Comparison of ENCODE assay signal across 25 cellular contexts in genomic region chr18:51370996-51371395, GRCh38.
DNase-seq lines count a peak whose midpoint lies in the region; ATAC-seq, FAIRE-seq and TF ChIP-seq lines count a peak whose summit lies in the region.
"Had no signal": no experiment of that assay in that cellular context is flagged by ENCODE, and none has a peak within 500 bp of the region (broad histone marks: within the 10 kb centered on the region; RNA-seq: fewer than 3 reads in every experiment).

No MANE protein-coding gene starts in this region.

- no peaks in the 10 kb centered on the region for H3F3A ChIP-seq in GM23338 (replicated peaks; ENCODE audit: low read depth)

- TF ChIP-seq CTCF in GM23338 (conservative IDR thresholded peaks at IDR 0.05; ENCODE audit: low read depth in 2 of 2) (no peak), K562 (IDR thresholded peaks at IDR 0.05 in 2 of 3, conservative IDR thresholded peaks at IDR 0.05 in 1 of 3; ENCODE audit: insufficient read depth in 2 of 3, low read depth in 1 of 3, low read length in 3 of 3) (no peak), dorsolateral prefrontal cortex (IDR thresholded peaks at IDR 0.05 in 54 of 56, conservative IDR thresholded peaks at IDR 0.05 in 2 of 56; ENCODE audit: low read depth in 1 of 56, partially characterized antibody in 56 of 56) (no peak)

- H2AFZ ChIP-seq in GM23338 = peak overlapping the region; percentile 64; the same call in 1 of the 2 replicates
- no peak overlapping the region for H2AFZ ChIP-seq in K562 (ENCODE audit: low read depth, low read length)
- H2AFZ ChIP-seq: GM23248 had no signal

- TF ChIP-seq RAD21 in K562 (CRISPR knock-in tag; conservative IDR thresholded peaks at IDR 0.05 in 1 of 2, IDR thresholded peaks at IDR 0.05 in 1 of 2) = no peak

- H3K4me1 ChIP-seq in right cardiac atrium (ENCODE audit: control insufficient read depth, insufficient read depth, low read length) (no peaks in the 10 kb centered on the region), GM23338 (ENCODE audit: insufficient read depth) (no peaks in the 10 kb centered on the region), K562 (replicated peaks in 1 of 2; ENCODE audit: control insufficient read depth in 2 of 2, insufficient read depth in 2 of 2, low read length in 2 of 2) (no peaks in the 10 kb centered on the region)
- H3K4me1 ChIP-seq: A549; BE2C; BLaER1 treated with 17β-estradiol and CSF1 and Interleukin-3, amounts not matched to agents 10 nM and 100 nM had no signal

- no peak overlapping the region for H3K4me2 ChIP-seq in GM23338
- H3K4me2 ChIP-seq in K562 (ENCODE audit: insufficient read depth, low read length) = peak overlapping the region; percentile 1; the same call in 1 of the 2 replicates
- H3K4me2 ChIP-seq: A549; BLaER1 treated with 17β-estradiol and CSF1 and Interleukin-3, amounts not matched to agents 10 nM and 100 nM had no signal

- TF ChIP-seq EP300 in K562 (IDR thresholded peaks at IDR 0.05; ENCODE audit: low read length) = no peak

- H3K36me3 Mint-ChIP-seq in GM23338 (ENCODE audit: low read depth) = peaks cover 11% of the 10 kb centered on the region; the same call in 2 of the 3 replicates
- no peaks in the 10 kb centered on the region for H3K36me3 Mint-ChIP-seq in activated CD4-positive, alpha-beta memory T cell treated with anti-CD3 and anti-CD28 coated beads, Interleukin-2, amount 10 ng/mL, durations not matched to agents 7 days and 5 days (ENCODE audit: low read depth)
- H3K36me3 Mint-ChIP-seq: CD14-positive monocyte had no signal

- H3K4me3 ChIP-seq in right cardiac atrium (ENCODE audit: low read length) = no peak overlapping the region
- no peak overlapping the region for H3K4me3 ChIP-seq in GM23338
- no peak overlapping the region for H3K4me3 ChIP-seq in K562
- no peak overlapping the region for H3K4me3 ChIP-seq in dorsolateral prefrontal cortex
- H3K4me3 ChIP-seq: A549; BLaER1 treated with 17β-estradiol and CSF1 and Interleukin-3, amounts not matched to agents 10 nM and 100 nM; GM12878; GM23248 had no signal

- DNase-seq in Right ventricle myocardium superior (no peak), right cardiac atrium (no peak), GM23338 (ENCODE audit: low spot score) (no peak), K562 (ENCODE audit: extremely low read depth in 1 of 4, low spot score in 3 of 4) (peak in 1 of 4 experiments; percentile 8), dorsolateral prefrontal cortex (no peak)
- no peak for DNase-seq in activated CD4-positive, alpha-beta memory T cell treated with anti-CD3 and anti-CD28 coated beads, Interleukin-2, amount 10 ng/mL, durations not matched to agents 7 days and 5 days
- DNase-seq: 8988T; ACHN; AML-193; BE2C; CD4-positive, alpha-beta T cell; CD8-positive, alpha-beta memory T cell; DMS 273 treated with DMSO at 0.1 percent for 48 hours; DMS79; EL; GDM1; GM23248; H9 had no signal

- no peak overlapping the region for H3K9ac ChIP-seq in K562 (ENCODE audit: insufficient read depth in 1 of 2, low read depth in 2 of 2, low read length in 2 of 2)
- H3K9ac ChIP-seq: BLaER1 treated with 17β-estradiol and CSF1 and Interleukin-3, amounts not matched to agents 10 nM and 100 nM; GM23248 had no signal

- ATAC-seq in Right ventricle myocardium superior (ENCODE audit: poor library complexity) (peak; percentile 69), right cardiac atrium (no peak), GM23338 (no peak), K562 (no peak)
- ATAC-seq: A549, GM12878, HCT116 had no signal

- H3K4me3 Mint-ChIP-seq in GM23338 = no peak overlapping the region
- H3K4me3 Mint-ChIP-seq in activated CD4-positive, alpha-beta memory T cell treated with anti-CD3 and anti-CD28 coated beads, Interleukin-2, amount 10 ng/mL, durations not matched to agents 7 days and 5 days = no peak overlapping the region
- H3K4me3 Mint-ChIP-seq: CD14-positive monocyte; CD4-positive, alpha-beta T cell; CD8-positive, alpha-beta memory T cell; H9 had no signal

- no peak for TF ChIP-seq POLR2A in K562 (conservative IDR thresholded peaks at IDR 0.05)

- no peak overlapping the region for H3K27ac Mint-ChIP-seq in GM23338
- H3K27ac Mint-ChIP-seq in activated CD4-positive, alpha-beta memory T cell treated with anti-CD3 and anti-CD28 coated beads, Interleukin-2, amount 10 ng/mL, durations not matched to agents 7 days and 5 days = no peak overlapping the region
- H3K27ac Mint-ChIP-seq: CD14-positive monocyte; CD4-positive, alpha-beta T cell; CD8-positive, alpha-beta memory T cell; H9 had no signal

- no peaks in the 10 kb centered on the region for H3K9me1 ChIP-seq in K562 (ENCODE audit: control insufficient read depth, insufficient read depth, low read length)

- H3K79me2 ChIP-seq in GM23338 (replicated peaks; ENCODE audit: insufficient read depth) (no peaks in the 10 kb centered on the region), K562 (ENCODE audit: control insufficient read depth, insufficient read depth, low read length) (no peaks in the 10 kb centered on the region)

- H3K36me3 ChIP-seq in GM23338 (ENCODE audit: insufficient read depth) (no peaks in the 10 kb centered on the region), K562 (ENCODE audit: control insufficient read depth, insufficient read depth, low read length) (no peaks in the 10 kb centered on the region)
- H3K36me3 ChIP-seq: BE2C; BLaER1 treated with 17β-estradiol and CSF1 and Interleukin-3, amounts not matched to agents 10 nM and 100 nM had no signal

- H3K9me3 Mint-ChIP-seq in GM23338 = peaks cover 8% of the 10 kb centered on the region
- H3K9me3 Mint-ChIP-seq in activated CD4-positive, alpha-beta memory T cell treated with anti-CD3 and anti-CD28 coated beads, Interleukin-2, amount 10 ng/mL, durations not matched to agents 7 days and 5 days = peaks cover 3% of the 10 kb centered on the region

- H3K27ac ChIP-seq in right cardiac atrium (ENCODE audit: low read length) = no peak overlapping the region
- H3K27ac ChIP-seq in GM23338 (ENCODE audit: low read depth) = no peak overlapping the region
- H3K27ac ChIP-seq in K562 (ENCODE audit: extremely low read depth, low read depth, low read length) = no peak overlapping the region
- H3K27ac ChIP-seq in dorsolateral prefrontal cortex = no peak overlapping the region
- H3K27ac ChIP-seq: A549; BLaER1 treated with 17β-estradiol and CSF1 and Interleukin-3, amounts not matched to agents 10 nM and 100 nM; GM23248 had no signal

- no peaks in the 10 kb centered on the region for H3K4me1 Mint-ChIP-seq in GM23338
- H3K4me1 Mint-ChIP-seq in activated CD4-positive, alpha-beta memory T cell treated with anti-CD3 and anti-CD28 coated beads, Interleukin-2, amount 10 ng/mL, durations not matched to agents 7 days and 5 days = no peaks in the 10 kb centered on the region
- H3K4me1 Mint-ChIP-seq: CD14-positive monocyte; CD8-positive, alpha-beta memory T cell; H9 had no signal

- H3K9me3 ChIP-seq in right cardiac atrium (ENCODE audit: control insufficient read depth, low read length) (no peaks in the 10 kb centered on the region), K562 (replicated peaks; ENCODE audit: control insufficient read depth, insufficient read depth, low read depth, low read length) (no peaks in the 10 kb centered on the region)
- H3K9me3 ChIP-seq: A549, BE2C had no signal

- POLR2A ChIA-PET in K562 (lab: Yijun Ruan, JAX) = no interaction called here
- POLR2A ChIA-PET in activated CD4-positive, alpha-beta memory T cell treated with anti-CD3 and anti-CD28 coated beads, Interleukin-2, amount 10 ng/mL, durations not matched to agents 7 days and 5 days (lab: Charles Lee) = no interaction called here

- in situ Hi-C loops in K562 (cut with MboI) = no loop called here

- H3K27me3 Mint-ChIP-seq in GM23338 (ENCODE audit: insufficient read depth, low read depth, poor library complexity) = no peaks in the 10 kb centered on the region
- H3K27me3 Mint-ChIP-seq in activated CD4-positive, alpha-beta memory T cell treated with anti-CD3 and anti-CD28 coated beads, Interleukin-2, amount 10 ng/mL, durations not matched to agents 7 days and 5 days = peaks cover 53% of the 10 kb centered on the region

- no TSS peak for BruUV-seq in K562 (replicated peaks; lab: Mats Ljungman, UMichigan)

- H3K27me3 ChIP-seq in right cardiac atrium (ENCODE audit: control insufficient read depth, insufficient read depth) (no peaks in the 10 kb centered on the region), GM23338 (ENCODE audit: insufficient read depth) (no peaks in the 10 kb centered on the region), K562 (ENCODE audit: control insufficient read depth in 2 of 2, insufficient read depth in 2 of 2, low read length in 2 of 2) (no peaks in the 10 kb centered on the region), dorsolateral prefrontal cortex (peaks cover 0 to 3% (median 0%) of the 10 kb centered on the region in 45 donors)
- H3K27me3 ChIP-seq: BE2C; BLaER1 treated with 17β-estradiol and CSF1 and Interleukin-3, amounts not matched to agents 10 nM and 100 nM had no signal

- intact Hi-C loops in Right ventricle myocardium superior (cut with DNase I) = no loop called here
- intact Hi-C loops in right cardiac atrium (cut with DNase I) = no loop called here
- intact Hi-C loops in K562 (cut with micrococcal nuclease) = loop anchor here (10.0 kb wide), 1 partner anchor 96 kb away; no protein-coding TSS in a partner anchor
- intact Hi-C loops in dorsolateral prefrontal cortex (cut with DNase I) = no loop called here

- CTCF ChIA-PET in K562 (lab: Yijun Ruan, JAX; ENCODE audit: low intra/inter-chr PET ratio) = no interaction called here
- CTCF ChIA-PET in activated CD4-positive, alpha-beta memory T cell treated with anti-CD3 and anti-CD28 coated beads, Interleukin-2, amount 10 ng/mL, durations not matched to agents 7 days and 5 days (lab: Charles Lee) = interaction anchor here (1.0 kb wide), 1 partner anchor 14 kb away, joined by 3 read pairs; no protein-coding TSS in a partner anchor

- H4K20me1 ChIP-seq in GM23338 (replicated peaks; ENCODE audit: insufficient read depth) (no peaks in the 10 kb centered on the region), K562 (replicated peaks; ENCODE audit: control insufficient read depth, insufficient read depth, low read length) (no peaks in the 10 kb centered on the region)
- H4K20me1 ChIP-seq: BLaER1 treated with 17β-estradiol and CSF1 and Interleukin-3, amounts not matched to agents 10 nM and 100 nM had no signal

- FAIRE-seq in K562 (lab: Jason Lieb, UNC) = no peak
- FAIRE-seq: A549, D721Med, GM12878, GM19239 had no signal

- peaks cover 15% of the 10 kb centered on the region for H3K9me2 ChIP-seq in GM23338 (ENCODE audit: insufficient read depth)

- 57% methylated on average over 3 of the region's 3 CpGs for WGBS in right cardiac atrium
- 4% methylated on average over 3 of the region's 3 CpGs for WGBS in K562 (ENCODE audit: insufficient coverage, low coverage, missing lambda C conversion rate)

TF ChIP-seq in K562, 482 proteins besides CTCF, POLR2A, EP300 and RAD21 (continues in another document):
- no peak for TF ChIP-seq SOX6 (IDR thresholded peaks at IDR 0.05)
- no peak for TF ChIP-seq MAZ (CRISPR knock-in tag; conservative IDR thresholded peaks at IDR 0.05 in 1 of 2, IDR thresholded peaks at IDR 0.05 in 1 of 2)
